1 cellular context compared by ENCODE assay signal in genomic region chr2:74238879-74239278, GRCh38.
TF ChIP-seq lines count a peak whose summit lies in the region.

No MANE protein-coding gene starts in this region.

TF ChIP-seq in GM23338, 12 proteins besides CTCF, POLR2A, EP300 and RAD21:
- TF ChIP-seq, protein P1, sequence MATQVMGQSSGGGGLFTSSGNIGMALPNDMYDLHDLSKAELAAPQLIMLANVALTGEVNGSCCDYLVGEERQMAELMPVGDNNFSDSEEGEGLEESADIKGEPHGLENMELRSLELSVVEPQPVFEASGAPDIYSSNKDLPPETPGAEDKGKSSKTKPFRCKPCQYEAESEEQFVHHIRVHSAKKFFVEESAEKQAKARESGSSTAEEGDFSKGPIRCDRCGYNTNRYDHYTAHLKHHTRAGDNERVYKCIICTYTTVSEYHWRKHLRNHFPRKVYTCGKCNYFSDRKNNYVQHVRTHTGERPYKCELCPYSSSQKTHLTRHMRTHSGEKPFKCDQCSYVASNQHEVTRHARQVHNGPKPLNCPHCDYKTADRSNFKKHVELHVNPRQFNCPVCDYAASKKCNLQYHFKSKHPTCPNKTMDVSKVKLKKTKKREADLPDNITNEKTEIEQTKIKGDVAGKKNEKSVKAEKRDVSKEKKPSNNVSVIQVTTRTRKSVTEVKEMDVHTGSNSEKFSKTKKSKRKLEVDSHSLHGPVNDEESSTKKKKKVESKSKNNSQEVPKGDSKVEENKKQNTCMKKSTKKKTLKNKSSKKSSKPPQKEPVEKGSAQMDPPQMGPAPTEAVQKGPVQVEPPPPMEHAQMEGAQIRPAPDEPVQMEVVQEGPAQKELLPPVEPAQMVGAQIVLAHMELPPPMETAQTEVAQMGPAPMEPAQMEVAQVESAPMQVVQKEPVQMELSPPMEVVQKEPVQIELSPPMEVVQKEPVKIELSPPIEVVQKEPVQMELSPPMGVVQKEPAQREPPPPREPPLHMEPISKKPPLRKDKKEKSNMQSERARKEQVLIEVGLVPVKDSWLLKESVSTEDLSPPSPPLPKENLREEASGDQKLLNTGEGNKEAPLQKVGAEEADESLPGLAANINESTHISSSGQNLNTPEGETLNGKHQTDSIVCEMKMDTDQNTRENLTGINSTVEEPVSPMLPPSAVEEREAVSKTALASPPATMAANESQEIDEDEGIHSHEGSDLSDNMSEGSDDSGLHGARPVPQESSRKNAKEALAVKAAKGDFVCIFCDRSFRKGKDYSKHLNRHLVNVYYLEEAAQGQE (IDR thresholded peaks at IDR 0.05; ENCODE audit: unreplicated experiment), result no peak
- TF ChIP-seq JUNB (IDR thresholded peaks at IDR 0.05; ENCODE audit: unreplicated experiment), result no peak
- no peak for TF ChIP-seq POLR2AphosphoS5 (IDR thresholded peaks at IDR 0.05; ENCODE audit: low read depth)
- no peak for TF ChIP-seq ZNF114 (CRISPR knock-in tag; IDR thresholded peaks at IDR 0.05)
- no peak for TF ChIP-seq EZH2phosphoT487 (IDR thresholded peaks at IDR 0.05; ENCODE audit: unreplicated experiment)
- no peak for TF ChIP-seq ZNF462 (CRISPR knock-in tag; IDR thresholded peaks at IDR 0.05)
- TF ChIP-seq STAT1 (IDR thresholded peaks at IDR 0.05; ENCODE audit: unreplicated experiment), result no peak
